ENCODE assay signal across 8 cellular contexts in genomic region chr12:6062427-6063378, GRCh38.
A peak's percentile ranks its signal among the peaks of the same experiment; 100 is the strongest.
DNase-seq lines count a peak whose midpoint lies in the region; ATAC-seq and TF ChIP-seq lines count a peak whose summit lies in the region.

No MANE protein-coding gene starts in this region.

- CTCF ChIA-PET in CD8-positive, alpha-beta memory T cell (lab: Charles Lee): no interaction called here

- H3K9me3 ChIP-seq in CD8-positive, alpha-beta memory T cell (ENCODE audit: low read length): no peaks in the 10 kb centered on the region
- H3K9me3 ChIP-seq in SJCRH30 (replicated peaks): no peaks in the 10 kb centered on the region; the same call in 1 of the 2 replicates
- no peaks in the 10 kb centered on the region for H3K9me3 ChIP-seq in adipocyte (ENCODE audit: control insufficient read depth, low read length)
- H3K9me3 ChIP-seq in sigmoid colon: no peaks in the 10 kb centered on the region

- TF ChIP-seq EP300 in sigmoid colon (IDR thresholded peaks at IDR 0.05): no peak

- H3K4me1 ChIP-seq in CD8-positive, alpha-beta memory T cell (ENCODE audit: insufficient read depth, low read length): no peaks in the 10 kb centered on the region
- H3K4me1 ChIP-seq in SJCRH30 (no peaks in the 10 kb centered on the region), adipocyte (ENCODE audit: control insufficient read depth, insufficient read depth, low read length) (peaks cover 33% of the 10 kb centered on the region), sigmoid colon (peaks cover 0 to 6% (median 2%) of the 10 kb centered on the region in 4 donors)

- H3K27me3 ChIP-seq in CD8-positive, alpha-beta memory T cell (ENCODE audit: insufficient read depth, low read length, poor library complexity, severe bottlenecking): no peaks in the 10 kb centered on the region
- H3K27me3 ChIP-seq in SJCRH30 (peaks cover 10% of the 10 kb centered on the region), adipocyte (replicated peaks; ENCODE audit: control insufficient read depth, insufficient read depth, low read length) (no peaks in the 10 kb centered on the region), sigmoid colon (peaks cover 0 to 2% (median 0%) of the 10 kb centered on the region in 3 donors)

- H3K9me3 Mint-ChIP-seq in CD8-positive, alpha-beta memory T cell: no peaks in the 10 kb centered on the region

- H3K36me3 Mint-ChIP-seq in CD8-positive, alpha-beta memory T cell: no peaks in the 10 kb centered on the region

- H3K27ac Mint-ChIP-seq in CD8-positive, alpha-beta memory T cell: peak overlapping the region in 2 of 8 donors; percentile 60 to 64

- H3K9ac ChIP-seq in adipocyte (ENCODE audit: low read length): peak overlapping the region; percentile 72

- POLR2A ChIA-PET in CD8-positive, alpha-beta memory T cell (lab: Charles Lee): no interaction called here

- TF ChIP-seq CTCF in sigmoid colon (IDR thresholded peaks at IDR 0.05): peak; percentile 73 to 95 (median 90)

- 63 to 75% methylated on average over 16 of the region's 16 CpGs for WGBS in sigmoid colon, 2 donors

- H3K4me1 Mint-ChIP-seq in CD8-positive, alpha-beta memory T cell: no peaks in the 10 kb centered on the region

- peaks cover 10 to 25% of the 10 kb centered on the region in 2 donors for H3K27me3 Mint-ChIP-seq in CD8-positive, alpha-beta memory T cell

- no peak for TF ChIP-seq POLR2A in sigmoid colon (IDR thresholded peaks at IDR 0.05)

- peak in 4 of 5 donors; percentile 14 to 69 (median 46) for DNase-seq in CD8-positive, alpha-beta memory T cell
- DNase-seq in SJCRH30: peak; percentile 53 to 74
- peak; percentile 76 for DNase-seq in adipocyte (ENCODE audit: low read depth)
- no peak for DNase-seq in left cardiac atrium
- DNase-seq in sigmoid colon: peak; percentile 76
- DNase-seq in SHP77 treated with DMSO at 0.1 percent for 48 hours (lab: John Stamatoyannopoulos, UW): no peak

- ATAC-seq in HG02798 (IDR thresholded peaks at IDR 0.05; ENCODE audit: poor library complexity, unreplicated experiment) (peak; percentile 55), left cardiac atrium (peak; percentile 56 to 61), GM18519 (IDR thresholded peaks at IDR 0.05; ENCODE audit: low FRiP score, unreplicated experiment) (no peak)

- no peaks in the 10 kb centered on the region for H3K36me3 ChIP-seq in CD8-positive, alpha-beta memory T cell (ENCODE audit: insufficient read depth, low read length)
- H3K36me3 ChIP-seq in SJCRH30: no peaks in the 10 kb centered on the region
- H3K36me3 ChIP-seq in adipocyte (ENCODE audit: control insufficient read depth, insufficient read depth, low read length, severe bottlenecking): no peaks in the 10 kb centered on the region
- H3K36me3 ChIP-seq in sigmoid colon: no peaks in the 10 kb centered on the region

- intact Hi-C loops in left cardiac atrium (cut with DNase I) (loop anchor here (1.0 to 5.0 kb wide), 3 partner anchors 135 to 223 kb away; no protein-coding TSS in a partner anchor), sigmoid colon (cut with DNase I) (loop anchor here (1.0 to 5.0 kb wide), 3 partner anchors 120 to 223 kb away; no protein-coding TSS in a partner anchor)

- no peak overlapping the region for H3K4me3 Mint-ChIP-seq in CD8-positive, alpha-beta memory T cell

- H3K4me3 ChIP-seq in CD8-positive, alpha-beta memory T cell (ENCODE audit: low read length): no peak overlapping the region
- no peak overlapping the region for H3K4me3 ChIP-seq in SJCRH30
- no peak overlapping the region for H3K4me3 ChIP-seq in adipocyte (ENCODE audit: low read length)
- no peak overlapping the region for H3K4me3 ChIP-seq in sigmoid colon

- no peak overlapping the region for H3K27ac ChIP-seq in CD8-positive, alpha-beta memory T cell (ENCODE audit: low read depth, low read length)
- H3K27ac ChIP-seq in SJCRH30: no peak overlapping the region
- no peak overlapping the region for H3K27ac ChIP-seq in sigmoid colon

Comparison
In these comparisons a context has a peak if more than half of its experiments do, and no peak if none do; other contexts are left out.
1. DNase-seq: peak in CD8-positive, alpha-beta memory T cell (4 of 5), SJCRH30 (2 of 2), adipocyte (single experiment) and sigmoid colon (single experiment); none in left cardiac atrium (single experiment) and SHP77 treated with DMSO at 0.1 percent for 48 hours (single experiment).